ENCODE assay signal across 12 cellular contexts in the genomic region with DNA sequence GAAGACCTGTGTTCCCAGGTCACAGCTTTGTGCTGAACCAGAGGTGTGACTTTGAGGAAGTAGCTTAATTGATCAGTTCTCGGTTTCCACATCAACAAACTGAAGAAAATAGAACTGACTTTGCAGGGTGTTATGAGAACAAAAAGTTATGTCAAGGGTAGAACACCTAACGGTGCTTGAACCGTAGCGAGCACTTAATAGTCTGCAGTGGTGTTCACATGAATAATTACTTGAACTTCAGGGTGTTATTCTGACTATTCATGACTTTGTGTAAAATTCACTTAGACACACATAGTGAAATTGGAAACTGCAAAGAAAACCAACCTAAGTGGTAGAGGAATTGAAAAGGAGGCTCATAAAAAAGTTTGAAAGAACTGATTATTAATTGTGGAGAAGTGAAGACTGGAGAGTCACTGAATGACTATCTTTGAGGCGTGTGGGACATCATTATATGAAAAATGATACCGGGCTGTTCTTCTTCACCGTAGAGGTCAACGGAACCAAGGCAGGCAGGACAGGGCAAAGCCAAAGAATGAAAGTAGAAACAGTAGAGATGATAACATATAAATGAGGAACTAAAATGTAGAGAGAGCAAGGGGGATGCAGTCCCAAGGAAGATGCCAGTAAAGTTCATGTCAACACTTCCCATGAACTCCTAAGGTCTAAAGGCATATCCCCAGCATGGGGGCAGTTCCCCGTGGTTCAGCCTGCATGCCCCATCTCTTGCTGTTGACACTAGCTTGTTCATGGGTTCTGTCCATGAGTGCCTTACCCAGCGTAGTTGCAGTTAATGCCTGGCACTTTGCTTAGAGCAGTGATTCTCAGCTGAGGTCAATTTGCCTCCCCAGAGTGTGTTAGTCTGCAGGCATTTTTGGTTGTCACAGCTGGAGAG.
DNase-seq lines count a peak whose midpoint lies in the region; ATAC-seq and TF ChIP-seq lines count a peak whose summit lies in the region.
"Had no signal": no experiment of that assay in that cellular context is flagged by ENCODE, and none has a peak within 500 bp of the region (broad histone marks: within the 10 kb centered on the region; RNA-seq: fewer than 3 reads in every experiment).

No MANE protein-coding gene starts in this region.

- no peaks in the 10 kb centered on the region for H3K27me3 Mint-ChIP-seq in mesothelial cell of epicardium (ENCODE audit: low read depth)
- H3K27me3 Mint-ChIP-seq in CD8-positive, alpha-beta memory T cell = no peaks in the 10 kb centered on the region
- H3K27me3 Mint-ChIP-seq in naive thymus-derived CD4-positive, alpha-beta T cell = no peaks in the 10 kb centered on the region
- H3K27me3 Mint-ChIP-seq: naive B cell had no signal

- TF ChIP-seq CTCF in mesothelial cell of epicardium (IDR thresholded peaks at IDR 0.05; ENCODE audit: unreplicated experiment) = no peak

- intact Hi-C loops in naive thymus-derived CD4-positive, alpha-beta T cell (cut with micrococcal nuclease) = no loop called here

- H3K4me1 Mint-ChIP-seq in mesothelial cell of epicardium = peaks cover 31% of the 10 kb centered on the region
- H3K4me1 Mint-ChIP-seq in CD8-positive, alpha-beta memory T cell = no peaks in the 10 kb centered on the region
- H3K4me1 Mint-ChIP-seq in naive thymus-derived CD4-positive, alpha-beta T cell = no peaks in the 10 kb centered on the region

- CTCF ChIA-PET in CD8-positive, alpha-beta memory T cell (lab: Charles Lee) = no interaction called here
- CTCF ChIA-PET in naive thymus-derived CD4-positive, alpha-beta T cell (lab: Charles Lee) = no interaction called here

- H3K27ac ChIP-seq in CD8-positive, alpha-beta memory T cell (ENCODE audit: low read depth, low read length) = no peak overlapping the region
- H3K27ac ChIP-seq in naive thymus-derived CD4-positive, alpha-beta T cell (ENCODE audit: low read depth, low read length) = no peak overlapping the region
- H3K27ac ChIP-seq: esophagus squamous epithelium, skin epidermis had no signal

- H3K4me3 ChIP-seq in CD8-positive, alpha-beta memory T cell (ENCODE audit: low read length) = no peak overlapping the region
- H3K4me3 ChIP-seq in naive thymus-derived CD4-positive, alpha-beta T cell (ENCODE audit: low read length) = no peak overlapping the region
- H3K4me3 ChIP-seq: esophagus squamous epithelium, skin epidermis had no signal

- POLR2A ChIA-PET in CD8-positive, alpha-beta memory T cell (lab: Charles Lee) = no interaction called here
- POLR2A ChIA-PET in naive thymus-derived CD4-positive, alpha-beta T cell (lab: Charles Lee) = no interaction called here

- H3K4me1 ChIP-seq in CD8-positive, alpha-beta memory T cell (ENCODE audit: insufficient read depth, low read length) = no peaks in the 10 kb centered on the region
- no peaks in the 10 kb centered on the region for H3K4me1 ChIP-seq in naive thymus-derived CD4-positive, alpha-beta T cell (ENCODE audit: control insufficient read depth in 2 of 2, insufficient read depth in 2 of 2, low read length in 2 of 2)
- H3K4me1 ChIP-seq: esophagus squamous epithelium had no signal

- H3K27ac Mint-ChIP-seq in mesothelial cell of epicardium = peak overlapping the region; percentile 21
- peak overlapping the region in 1 of 8 donors; percentile 1 for H3K27ac Mint-ChIP-seq in CD8-positive, alpha-beta memory T cell
- H3K27ac Mint-ChIP-seq in naive thymus-derived CD4-positive, alpha-beta T cell = no peak overlapping the region
- H3K27ac Mint-ChIP-seq: naive B cell had no signal

- H3K27me3 ChIP-seq in CD8-positive, alpha-beta memory T cell (ENCODE audit: insufficient read depth, low read length, poor library complexity, severe bottlenecking) = no peaks in the 10 kb centered on the region
- H3K27me3 ChIP-seq in naive thymus-derived CD4-positive, alpha-beta T cell (ENCODE audit: control insufficient read depth in 2 of 2, insufficient read depth in 2 of 2, low read length in 2 of 2) = no peaks in the 10 kb centered on the region
- H3K27me3 ChIP-seq: esophagus squamous epithelium had no signal

- H3K36me3 Mint-ChIP-seq in mesothelial cell of epicardium = peaks cover 72% of the 10 kb centered on the region
- no peaks in the 10 kb centered on the region for H3K36me3 Mint-ChIP-seq in CD8-positive, alpha-beta memory T cell
- H3K36me3 Mint-ChIP-seq in naive thymus-derived CD4-positive, alpha-beta T cell = peaks cover 0 to 4% (median 0%) of the 10 kb centered on the region in 5 donors
- H3K36me3 Mint-ChIP-seq: naive B cell had no signal

- no peak overlapping the region for H3K4me3 Mint-ChIP-seq in mesothelial cell of epicardium
- H3K4me3 Mint-ChIP-seq in CD8-positive, alpha-beta memory T cell = no peak overlapping the region
- H3K4me3 Mint-ChIP-seq in naive thymus-derived CD4-positive, alpha-beta T cell = no peak overlapping the region

- ATAC-seq in GM19035 (IDR thresholded peaks at IDR 0.05; ENCODE audit: unreplicated experiment) (peak; percentile 70), GM21786 (IDR thresholded peaks at IDR 0.05; ENCODE audit: unreplicated experiment) (peak; percentile 73), HG03108 (IDR thresholded peaks at IDR 0.05; ENCODE audit: unreplicated experiment) (peak; percentile 71)
- ATAC-seq in naive thymus-derived CD4-positive, alpha-beta T cell = no peak

- no peaks in the 10 kb centered on the region for H3K9me3 Mint-ChIP-seq in mesothelial cell of epicardium
- peaks cover 0 to 3% (median 0%) of the 10 kb centered on the region in 5 donors for H3K9me3 Mint-ChIP-seq in CD8-positive, alpha-beta memory T cell
- peaks cover 0 to 6% (median 0%) of the 10 kb centered on the region in 11 donors for H3K9me3 Mint-ChIP-seq in naive thymus-derived CD4-positive, alpha-beta T cell

- DNase-seq in mesothelial cell of epicardium (ENCODE audit: low spot score in 2 of 2, unreplicated experiment in 2 of 2) (no peak), ureter (ENCODE audit: low spot score) (no peak)
- DNase-seq in CD8-positive, alpha-beta memory T cell = no peak
- no peak for DNase-seq in naive thymus-derived CD4-positive, alpha-beta T cell
- DNase-seq: activated CD4-positive, CD25-positive, alpha-beta regulatory T cell treated with anti-CD3 and anti-CD28 coated beads, Interleukin-2, amount 50 U/mL, for 72 hours; activated gamma-delta T cell treated with Interleukin-2 at 50 U/mL for 16 hours; esophagus squamous epithelium; naive B cell had no signal

- H3K9me3 ChIP-seq in CD8-positive, alpha-beta memory T cell (ENCODE audit: low read length) = no peaks in the 10 kb centered on the region
- no peaks in the 10 kb centered on the region for H3K9me3 ChIP-seq in naive thymus-derived CD4-positive, alpha-beta T cell (ENCODE audit: control insufficient read depth in 2 of 3, low read length in 3 of 3)
- H3K9me3 ChIP-seq: esophagus squamous epithelium had no signal

- no peaks in the 10 kb centered on the region for H3K36me3 ChIP-seq in CD8-positive, alpha-beta memory T cell (ENCODE audit: insufficient read depth, low read length)
- no peaks in the 10 kb centered on the region for H3K36me3 ChIP-seq in naive thymus-derived CD4-positive, alpha-beta T cell (ENCODE audit: control insufficient read depth in 2 of 3, insufficient read depth in 3 of 3, low read length in 3 of 3)
